In the genomic region with DNA sequence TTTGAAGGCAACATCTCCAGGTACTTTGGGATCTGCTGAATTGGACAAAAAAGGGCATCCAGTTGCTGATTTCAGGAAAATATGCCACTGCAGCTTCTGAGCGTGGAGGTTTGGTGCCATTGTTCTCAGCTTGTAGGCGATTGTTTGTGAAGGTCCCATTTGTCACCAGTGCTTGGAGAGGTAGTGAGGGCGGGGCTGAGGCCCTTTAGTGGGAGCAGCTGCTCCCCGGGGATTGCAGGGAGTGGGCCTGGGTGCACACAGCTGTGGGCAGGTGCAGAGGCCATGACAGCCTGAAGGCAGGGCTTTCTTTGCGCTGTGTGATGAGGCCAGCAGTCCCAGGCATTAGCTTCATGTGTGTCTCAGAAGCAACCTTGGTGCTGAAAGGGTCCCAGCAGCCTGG, we compare ENCODE assay signal across 28 cellular contexts. TPM values are rescaled to one million over a fixed set of nuclear protein-coding genes. Genes with fewer than 3 reads are reported as not detected.
DNase-seq lines count a peak whose midpoint lies in the region; ATAC-seq, FAIRE-seq and TF ChIP-seq lines count a peak whose summit lies in the region.
"Had no signal": no experiment of that assay in that cellular context is flagged by ENCODE, and none has a peak within 500 bp of the region (broad histone marks: within the 10 kb centered on the region; RNA-seq: fewer than 3 reads in every experiment).

No MANE protein-coding gene starts in this region.

- CTCF ChIA-PET in SK-N-SH (lab: Yijun Ruan, JAX) (no interaction called here), HepG2 (lab: Yijun Ruan, JAX; ENCODE audit: low intra/inter-chr PET ratio, low total read pairs) (no interaction called here)

- H3K4me2 ChIP-seq in SK-N-SH, result 0 out of 2 replicates have a peak overlapping the region, but pooled peaks have one; percentile 77
- H3K4me2 ChIP-seq in HepG2 (ENCODE audit: low read depth, low read length), result peak overlapping the region; percentile 76
- H3K4me2 ChIP-seq: smooth muscle cell had no signal

- H3K9ac ChIP-seq in SK-N-SH (no peak overlapping the region), HepG2 (ENCODE audit: insufficient read depth, low read depth, low read length) (no peak overlapping the region)

- WGBS in SK-N-SH (ENCODE audit: low lambda C conversion rate), result 74% methylated on average over 5 of the region's 5 CpGs
- WGBS in HepG2 (ENCODE audit: low lambda C conversion rate), result 87% methylated on average over 3 of the region's 5 CpGs
- 75 to 95% (median 85%) methylated on average over 4 to 5 of the region's 5 CpGs for WGBS in spleen, 5 donors

- intact Hi-C loops in HepG2 (cut with micrococcal nuclease; ENCODE audit: unreplicated experiment) (no loop called here), spleen (cut with DNase I; ENCODE audit: low total_unique reads) (no loop called here)

- peaks cover 0 to 13% of the 10 kb centered on the region in 2 experiments; a peak in 2 of 4 replicates for H3K4me1 ChIP-seq in SK-N-SH (ENCODE audit: control insufficient read depth in 1 of 2, insufficient read depth in 2 of 2, low read depth in 1 of 2, low read length in 1 of 2)
- H3K4me1 ChIP-seq in HepG2 (ENCODE audit: insufficient read depth, low read length), result peaks cover 62% of the 10 kb centered on the region
- peaks cover 0 to 47% (median 22%) of the 10 kb centered on the region in 6 donors for H3K4me1 ChIP-seq in spleen

- no peaks in the 10 kb centered on the region for H3K27me3 ChIP-seq in SK-N-SH (ENCODE audit: insufficient read depth)
- H3K27me3 ChIP-seq in HepG2 (ENCODE audit: control insufficient read depth in 1 of 2, insufficient read depth in 2 of 2, low read length in 2 of 2), result peaks cover under 1 to 2% of the 10 kb centered on the region in 2 experiments; a peak in 2 of 5 replicates
- H3K27me3 ChIP-seq in spleen (replicated peaks in 1 of 7), result peaks cover 0 to 54% (median 27%) of the 10 kb centered on the region in 7 donors
- H3K27me3 ChIP-seq: ascending aorta, uterus had no signal

- H3K4me3 ChIP-seq in SK-N-SH (ENCODE audit: low read depth in 2 of 2, low read length in 1 of 2) (no peak overlapping the region), astrocyte of the cerebellum (ENCODE audit: low read depth, low read length) (peak overlapping the region; percentile 97), HepG2 (replicated peaks in 1 of 3; ENCODE audit: insufficient read depth in 1 of 3, low read depth in 2 of 3, low read length in 3 of 3) (peak overlapping the region in 1 of 3 experiments; percentile 91; a peak in 1 of 6 replicates), spleen (no peak overlapping the region)
- H3K4me3 ChIP-seq: SJSA1, smooth muscle cell, uterus had no signal

- no peaks in the 10 kb centered on the region for H3K9me2 ChIP-seq in SK-N-SH

- ATAC-seq in SK-N-SH treated with all-trans-retinoic acid at 6 μM for 48 hours, result no peak
- no peak for ATAC-seq in HepG2
- ATAC-seq: activated CD8-positive, alpha-beta T cell treated with anti-CD3 and anti-CD28 coated beads, Interleukin-2, amount 10 ng/mL, durations not matched to agents 7 days and 5 days; activated T-cell treated with anti-CD3 and anti-CD28 coated beads, Interleukin-2, amount 50 U/mL, for 4 hours; HCT116; naive thymus-derived CD4-positive, alpha-beta T cell had no signal

- H3F3A ChIP-seq in SK-N-SH (replicated peaks; ENCODE audit: insufficient read depth), result no peaks in the 10 kb centered on the region

- no peak for TF ChIP-seq EP300 in SK-N-SH (IDR thresholded peaks at IDR 0.05; ENCODE audit: borderline replicate concordance in 1 of 2, low read depth in 1 of 2, low read length in 1 of 2)
- no peak for TF ChIP-seq EP300 in HepG2 (IDR thresholded peaks at IDR 0.05; ENCODE audit: low read depth in 2 of 2, low read length in 2 of 2)
- no peak for TF ChIP-seq EP300 in HepG2 (CRISPR knock-in tag; IDR thresholded peaks at IDR 0.05; ENCODE audit: borderline replicate concordance)

- DNase-seq in SK-N-SH (no peak), astrocyte of the cerebellum (ENCODE audit: low read depth) (no peak), HepG2 (ENCODE audit: low spot score) (no peak), spleen (no peak), GM20000 (ENCODE audit: low spot score) (no peak), HT-29 (ENCODE audit: low spot score) (no peak)
- DNase-seq in stimulated activated CD4-positive, alpha-beta T cell treated with anti-CD3 and anti-CD28 coated beads, Interleukin-4, amount 100 ng/mL, for 24 hours, result no peak
- DNase-seq: ACHN; activated CD8-positive, alpha-beta T cell treated with anti-CD3 and anti-CD28 coated beads, Interleukin-2, amount 10 ng/mL, durations not matched to agents 7 days and 5 days; activated naive CD4-positive, alpha-beta T cell treated with anti-CD3 and anti-CD28 coated beads for 36 hours; activated T-cell treated with anti-CD3 and anti-CD28 coated beads, Interleukin-2, amount 50 U/mL, for 4 hours; CD4-positive, CD25-positive, alpha-beta regulatory T cell; endodermal cell; hippocampal formation; islet precursor cell; MV-4-11; naive thymus-derived CD4-positive, alpha-beta T cell; NCI-H2171 treated with DMSO at 0.1 percent for 48 hours; NCI-H774; substantia nigra; uterus had no signal

- no peaks in the 10 kb centered on the region for H3K9me3 ChIP-seq in SK-N-SH
- no peaks in the 10 kb centered on the region for H3K9me3 ChIP-seq in HepG2 (ENCODE audit: low read length)
- no peaks in the 10 kb centered on the region for H3K9me3 ChIP-seq in spleen
- H3K9me3 ChIP-seq: ascending aorta, uterus had no signal

- H2AFZ ChIP-seq in SK-N-SH (ENCODE audit: low read depth), result no peak overlapping the region
- H2AFZ ChIP-seq in HepG2 (ENCODE audit: low read length), result no peak overlapping the region

- in situ Hi-C loops in astrocyte of the cerebellum (cut with HindIII; ENCODE audit: low sequenced_read_pairs), result no loop called here
- in situ Hi-C loops in HepG2 (cut with HindIII; ENCODE audit: extremely low pct_ligation_motif_present, low pct_unique_long_range_greater_than_20kb), result no loop called here

- H3K36me3 ChIP-seq in SK-N-SH (replicated peaks in 1 of 2; ENCODE audit: control insufficient read depth in 1 of 2, insufficient read depth in 2 of 2, low read length in 1 of 2) (peaks cover 0 to 2% of the 10 kb centered on the region in 2 experiments), HepG2 (replicated peaks in 1 of 2; ENCODE audit: control insufficient read depth in 1 of 2, insufficient read depth in 2 of 2, low read length in 2 of 2) (peaks cover 13 to 46% of the 10 kb centered on the region in 2 experiments; a peak in 4 of 5 replicates), spleen (peaks cover 0 to 55% (median 8%) of the 10 kb centered on the region in 6 donors)
- H3K36me3 ChIP-seq: SJSA1, uterus had no signal

- peaks cover 21% of the 10 kb centered on the region; the same call in 1 of the 2 replicates for H3K79me2 ChIP-seq in SK-N-SH (ENCODE audit: insufficient read depth)
- peaks cover 36% of the 10 kb centered on the region for H3K79me2 ChIP-seq in HepG2 (ENCODE audit: insufficient read depth, low read length)

- no TSS peak for BruUV-seq in HepG2 (replicated peaks; lab: Mats Ljungman, UMichigan)

- TF ChIP-seq POLR2A in HepG2 (IDR thresholded peaks at IDR 0.05; ENCODE audit: insufficient read depth in 1 of 2, low read depth in 2 of 2, low read length in 2 of 2) (no peak), spleen (IDR thresholded peaks at IDR 0.05) (no peak)

- FAIRE-seq in HepG2 (lab: Jason Lieb, UNC), result no peak
- FAIRE-seq: colon, GM12892 had no signal

- H4K20me1 ChIP-seq in SK-N-SH (ENCODE audit: insufficient read depth) (peaks cover 44% of the 10 kb centered on the region), HepG2 (ENCODE audit: insufficient read depth, low read length) (peaks cover 7% of the 10 kb centered on the region)

- no peak for TF ChIP-seq RAD21 in SK-N-SH (IDR thresholded peaks at IDR 0.05; ENCODE audit: low read length)
- no peak for TF ChIP-seq RAD21 in HepG2 (CRISPR knock-in tag; IDR thresholded peaks at IDR 0.05)

- POLR2A ChIA-PET in SK-N-SH (lab: Yijun Ruan, JAX) (no interaction called here), HepG2 (lab: Yijun Ruan, JAX) (interaction anchor here (1.8 to 2.7 kb wide), 2 partner anchors 23 to 32 kb away, joined by 5 to 22 read pairs; no protein-coding TSS in a partner anchor)

- no peak overlapping the region for H3K27ac ChIP-seq in SK-N-SH (ENCODE audit: low read depth in 2 of 2, low read length in 1 of 2)
- H3K27ac ChIP-seq in HepG2 (ENCODE audit: extremely low read length, insufficient read depth, low read length), result peak overlapping the region; percentile 81
- H3K27ac ChIP-seq in spleen, result no peak overlapping the region
- H3K27ac ChIP-seq: ascending aorta, SJSA1, uterus had no signal

- TF ChIP-seq CTCF in SK-N-SH (IDR thresholded peaks at IDR 0.05) (no peak), astrocyte of the cerebellum (IDR thresholded peaks at IDR 0.05; ENCODE audit: low read depth, low read length, missing control alignments) (no peak), HepG2 (CRISPR knock-in tag; IDR thresholded peaks at IDR 0.05) (no peak), spleen (IDR thresholded peaks at IDR 0.05 in 8 of 11, conservative IDR thresholded peaks at IDR 0.05 in 3 of 11) (no peak), GM20000 (IDR thresholded peaks at IDR 0.05; ENCODE audit: extremely low read depth, missing control alignments) (no peak)

RNA-seq across cellular contexts. Expression of gene FAM20C, which starts 3.9 kb away (rescaled TPM):
- polyA plus RNA-seq in SK-N-SH (2012; rRNA removed), result 6.8 and 12.7 TPM in 2 replicates
- 5.8 and 10.0 TPM in 2 replicates for polyA plus RNA-seq in SK-N-SH (2012; cell fraction: cytosol; rRNA removed)
- polyA plus RNA-seq in SK-N-SH (2012; cell fraction: nucleus; rRNA removed), result 11.8 and 16.7 TPM in 2 replicates
- total RNA-seq in HepG2 (2016; rRNA removed; fragmentation: Illumina TruSeq; extraction: Trizol), result 14.5 and 19.9 TPM in 2 replicates
- total RNA-seq in HepG2 (2016; cell fraction: cytosol; rRNA removed; fragmentation: Illumina TruSeq; extraction: Trizol; ENCODE audit: low read depth), result 4.8 and 5.5 TPM in 2 replicates
- total RNA-seq in HepG2 (2016; cell fraction: insoluble cytoplasmic fraction; rRNA removed; fragmentation: Illumina TruSeq; extraction: Trizol), result 12.0 and 18.5 TPM in 2 replicates
- total RNA-seq in HepG2 (2016; cell fraction: membrane; rRNA removed; fragmentation: Illumina TruSeq; extraction: Trizol), result 11.5 and 11.6 TPM in 2 replicates
- total RNA-seq in HepG2 (2016; cell fraction: nucleus; rRNA removed; fragmentation: Illumina TruSeq; extraction: Trizol), result 20.5 and 24.2 TPM in 2 replicates
- 11.9 and 15.3 TPM in 2 replicates for polyA plus RNA-seq in HepG2 (2011; rRNA removed)
- polyA plus RNA-seq in HepG2 (2011; cell fraction: cytosol; rRNA removed), result 13.7 and 17.5 TPM in 2 replicates
- polyA plus RNA-seq in HepG2 (2011; cell fraction: nucleus; rRNA removed), result 24.6 and 26.4 TPM in 2 replicates
- polyA plus RNA-seq in HepG2 (2012), result 15.4 and 23.9 TPM in 2 replicates
- 2.8 and 3.2 TPM in 2 replicates for polyA plus RNA-seq in HepG2 (2016; cell fraction: cytosol; fragmentation: Illumina TruSeq; extraction: Trizol; ENCODE audit: low read depth)
- polyA plus RNA-seq in HepG2 (2016; cell fraction: insoluble cytoplasmic fraction; fragmentation: Illumina TruSeq; extraction: Trizol; ENCODE audit: low read depth), result 18.9 and 20.0 TPM in 2 replicates
- 10.0 and 10.7 TPM in 2 replicates for polyA plus RNA-seq in HepG2 (2016; cell fraction: membrane; fragmentation: Illumina TruSeq; extraction: Trizol; ENCODE audit: low read depth)
- polyA plus RNA-seq in HepG2 (2016; cell fraction: nucleus; fragmentation: Illumina TruSeq; extraction: Trizol; ENCODE audit: insufficient read depth, low read depth), result 38.8 and 44.3 TPM in 2 replicates
- polyA minus RNA-seq in HepG2 (2011; rRNA and poly(A)+ RNA removed; ENCODE audit: low replicate concordance), result 8.9 and 24.8 TPM in 2 replicates
- 13.4 and 22.0 TPM in 2 replicates for polyA minus RNA-seq in HepG2 (2011; cell fraction: cytosol; rRNA and poly(A)+ RNA removed)
- 14.4 and 19.6 TPM in 2 replicates for polyA minus RNA-seq in HepG2 (2011; cell fraction: nucleus; rRNA and poly(A)+ RNA removed)
- 10 to 100 TPM in 5 of 7 donors, 1 to 10 TPM in 2; 8.8 to 27.3 (median 14.9) TPM for total RNA-seq in spleen
- 10 to 100 TPM in 2 of 3 donors, 1 to 10 TPM in 1; 6.9 to 15.8 (median 10.5) TPM for polyA plus RNA-seq in spleen
- total RNA-seq in HT-29 (2014; rRNA removed; shearing (Covaris generic)), result not detected in 2 replicates
- total RNA-seq: CD4-positive, CD25-positive, alpha-beta regulatory T cell had no signal
- polyA plus RNA-seq: CD4-positive, CD25-positive, alpha-beta regulatory T cell; naive thymus-derived CD4-positive, alpha-beta T cell had no signal

Comparison
In these comparisons a context has a peak if more than half of its experiments do, and no peak if none do; other contexts are left out.
1. Of the 25 proteins assayed by ChIP-seq in both HepG2 and SK-N-SH: peak only in HepG2: MAX; only in SK-N-SH: none; in both: none; in neither: 24.